ENCODE assay signal across 9 cellular contexts in the genomic region with DNA sequence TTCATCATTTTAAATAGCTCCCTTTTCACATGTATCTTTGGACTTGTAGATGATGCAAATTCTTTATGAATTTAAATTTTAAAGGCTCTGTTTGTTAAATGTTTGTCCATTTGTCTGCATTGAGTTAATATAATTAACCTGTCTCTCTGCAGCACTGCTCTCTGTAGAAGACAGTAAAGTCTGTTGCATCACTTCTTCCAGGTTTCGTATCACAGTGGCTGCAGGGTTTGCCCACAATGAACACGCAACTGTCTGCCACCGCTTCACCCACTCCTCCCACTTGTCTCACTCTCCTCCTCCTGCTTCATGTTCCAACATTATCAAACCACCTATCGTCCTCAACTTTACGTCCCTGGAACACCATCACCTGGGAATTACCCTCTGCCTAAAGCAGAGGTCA.
"Had no signal": no experiment of that assay in that cellular context is flagged by ENCODE, and none has a peak within 500 bp of the region (broad histone marks: within the 10 kb centered on the region; RNA-seq: fewer than 3 reads in every experiment).

No MANE protein-coding gene starts in this region.

- ATAC-seq: HCT116, HepG2 had no signal

- H2AFZ ChIP-seq: GM23248 had no signal

- H3K4me3 ChIP-seq: GM23248, HAP-1 had no signal

- H3K27ac ChIP-seq: GM23248, HL-60 had no signal

- H3K9ac ChIP-seq: GM23248 had no signal

- H3K4me1 ChIP-seq: HAP-1 had no signal

- H3K36me3 ChIP-seq: HAP-1 had no signal

- H3K9me3 ChIP-seq: HAP-1 had no signal

- DNase-seq: GM23248, H7, HFFc6, KBM-7 had no signal

- H3K27ac Mint-ChIP-seq: HFFc6, IgD-negative memory B cell had no signal

- FAIRE-seq: HepG2 had no signal

- H3K4me3 Mint-ChIP-seq: HFFc6, IgD-negative memory B cell had no signal
